Comparison of ENCODE assay signal across 1 cellular context in genomic region chr5:146890073-146890472, GRCh38.
TF ChIP-seq lines count a peak whose summit lies in the region.

No MANE protein-coding gene starts in this region.

TF ChIP-seq in GM23338, 12 proteins besides CTCF, POLR2A, EP300 and RAD21 (continued from another document):
- TF ChIP-seq, protein P1, sequence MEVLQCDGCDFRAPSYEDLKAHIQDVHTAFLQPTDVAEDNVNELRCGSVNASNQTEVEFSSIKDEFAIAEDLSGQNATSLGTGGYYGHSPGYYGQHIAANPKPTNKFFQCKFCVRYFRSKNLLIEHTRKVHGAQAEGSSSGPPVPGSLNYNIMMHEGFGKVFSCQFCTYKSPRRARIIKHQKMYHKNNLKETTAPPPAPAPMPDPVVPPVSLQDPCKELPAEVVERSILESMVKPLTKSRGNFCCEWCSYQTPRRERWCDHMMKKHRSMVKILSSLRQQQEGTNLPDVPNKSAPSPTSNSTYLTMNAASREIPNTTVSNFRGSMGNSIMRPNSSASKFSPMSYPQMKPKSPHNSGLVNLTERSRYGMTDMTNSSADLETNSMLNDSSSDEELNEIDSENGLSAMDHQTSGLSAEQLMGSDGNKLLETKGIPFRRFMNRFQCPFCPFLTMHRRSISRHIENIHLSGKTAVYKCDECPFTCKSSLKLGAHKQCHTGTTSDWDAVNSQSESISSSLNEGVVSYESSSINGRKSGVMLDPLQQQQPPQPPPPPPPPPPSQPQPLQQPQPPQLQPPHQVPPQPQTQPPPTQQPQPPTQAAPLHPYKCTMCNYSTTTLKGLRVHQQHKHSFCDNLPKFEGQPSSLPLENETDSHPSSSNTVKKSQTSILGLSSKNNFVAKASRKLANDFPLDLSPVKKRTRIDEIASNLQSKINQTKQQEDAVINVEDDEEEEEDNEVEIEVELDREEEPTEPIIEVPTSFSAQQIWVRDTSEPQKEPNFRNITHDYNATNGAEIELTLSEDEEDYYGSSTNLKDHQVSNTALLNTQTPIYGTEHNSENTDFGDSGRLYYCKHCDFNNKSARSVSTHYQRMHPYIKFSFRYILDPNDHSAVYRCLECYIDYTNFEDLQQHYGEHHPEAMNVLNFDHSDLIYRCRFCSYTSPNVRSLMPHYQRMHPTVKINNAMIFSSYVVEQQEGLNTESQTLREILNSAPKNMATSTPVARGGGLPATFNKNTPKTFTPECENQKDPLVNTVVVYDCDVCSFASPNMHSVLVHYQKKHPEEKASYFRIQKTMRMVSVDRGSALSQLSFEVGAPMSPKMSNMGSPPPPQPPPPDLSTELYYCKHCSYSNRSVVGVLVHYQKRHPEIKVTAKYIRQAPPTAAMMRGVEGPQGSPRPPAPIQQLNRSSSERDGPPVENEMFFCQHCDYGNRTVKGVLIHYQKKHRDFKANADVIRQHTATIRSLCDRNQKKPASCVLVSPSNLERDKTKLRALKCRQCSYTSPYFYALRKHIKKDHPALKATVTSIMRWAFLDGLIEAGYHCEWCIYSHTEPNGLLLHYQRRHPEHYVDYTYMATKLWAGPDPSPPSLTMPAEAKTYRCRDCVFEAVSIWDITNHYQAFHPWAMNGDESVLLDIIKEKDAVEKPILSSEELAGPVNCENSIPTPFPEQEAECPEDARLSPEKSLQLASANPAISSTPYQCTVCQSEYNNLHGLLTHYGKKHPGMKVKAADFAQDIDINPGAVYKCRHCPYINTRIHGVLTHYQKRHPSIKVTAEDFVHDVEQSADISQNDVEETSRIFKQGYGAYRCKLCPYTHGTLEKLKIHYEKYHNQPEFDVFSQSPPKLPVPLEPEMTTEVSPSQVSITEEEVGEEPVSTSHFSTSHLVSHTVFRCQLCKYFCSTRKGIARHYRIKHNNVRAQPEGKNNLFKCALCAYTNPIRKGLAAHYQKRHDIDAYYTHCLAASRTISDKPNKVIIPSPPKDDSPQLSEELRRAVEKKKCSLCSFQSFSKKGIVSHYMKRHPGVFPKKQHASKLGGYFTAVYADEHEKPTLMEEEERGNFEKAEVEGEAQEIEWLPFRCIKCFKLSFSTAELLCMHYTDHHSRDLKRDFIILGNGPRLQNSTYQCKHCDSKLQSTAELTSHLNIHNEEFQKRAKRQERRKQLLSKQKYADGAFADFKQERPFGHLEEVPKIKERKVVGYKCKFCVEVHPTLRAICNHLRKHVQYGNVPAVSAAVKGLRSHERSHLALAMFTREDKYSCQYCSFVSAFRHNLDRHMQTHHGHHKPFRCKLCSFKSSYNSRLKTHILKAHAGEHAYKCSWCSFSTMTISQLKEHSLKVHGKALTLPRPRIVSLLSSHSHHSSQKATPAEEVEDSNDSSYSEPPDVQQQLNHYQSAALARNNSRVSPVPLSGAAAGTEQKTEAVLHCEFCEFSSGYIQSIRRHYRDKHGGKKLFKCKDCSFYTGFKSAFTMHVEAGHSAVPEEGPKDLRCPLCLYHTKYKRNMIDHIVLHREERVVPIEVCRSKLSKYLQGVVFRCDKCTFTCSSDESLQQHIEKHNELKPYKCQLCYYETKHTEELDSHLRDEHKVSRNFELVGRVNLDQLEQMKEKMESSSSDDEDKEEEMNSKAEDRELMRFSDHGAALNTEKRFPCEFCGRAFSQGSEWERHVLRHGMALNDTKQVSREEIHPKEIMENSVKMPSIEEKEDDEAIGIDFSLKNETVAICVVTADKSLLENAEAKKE (CRISPR knock-in tag; IDR thresholded peaks at IDR 0.05), result no peak
- TF ChIP-seq EZH2phosphoT487 (IDR thresholded peaks at IDR 0.05; ENCODE audit: unreplicated experiment) (no peak), ZNF114 (CRISPR knock-in tag; IDR thresholded peaks at IDR 0.05) (no peak), NANOG (IDR thresholded peaks at IDR 0.05; ENCODE audit: borderline replicate concordance) (no peak)
- TF ChIP-seq, protein P2, sequence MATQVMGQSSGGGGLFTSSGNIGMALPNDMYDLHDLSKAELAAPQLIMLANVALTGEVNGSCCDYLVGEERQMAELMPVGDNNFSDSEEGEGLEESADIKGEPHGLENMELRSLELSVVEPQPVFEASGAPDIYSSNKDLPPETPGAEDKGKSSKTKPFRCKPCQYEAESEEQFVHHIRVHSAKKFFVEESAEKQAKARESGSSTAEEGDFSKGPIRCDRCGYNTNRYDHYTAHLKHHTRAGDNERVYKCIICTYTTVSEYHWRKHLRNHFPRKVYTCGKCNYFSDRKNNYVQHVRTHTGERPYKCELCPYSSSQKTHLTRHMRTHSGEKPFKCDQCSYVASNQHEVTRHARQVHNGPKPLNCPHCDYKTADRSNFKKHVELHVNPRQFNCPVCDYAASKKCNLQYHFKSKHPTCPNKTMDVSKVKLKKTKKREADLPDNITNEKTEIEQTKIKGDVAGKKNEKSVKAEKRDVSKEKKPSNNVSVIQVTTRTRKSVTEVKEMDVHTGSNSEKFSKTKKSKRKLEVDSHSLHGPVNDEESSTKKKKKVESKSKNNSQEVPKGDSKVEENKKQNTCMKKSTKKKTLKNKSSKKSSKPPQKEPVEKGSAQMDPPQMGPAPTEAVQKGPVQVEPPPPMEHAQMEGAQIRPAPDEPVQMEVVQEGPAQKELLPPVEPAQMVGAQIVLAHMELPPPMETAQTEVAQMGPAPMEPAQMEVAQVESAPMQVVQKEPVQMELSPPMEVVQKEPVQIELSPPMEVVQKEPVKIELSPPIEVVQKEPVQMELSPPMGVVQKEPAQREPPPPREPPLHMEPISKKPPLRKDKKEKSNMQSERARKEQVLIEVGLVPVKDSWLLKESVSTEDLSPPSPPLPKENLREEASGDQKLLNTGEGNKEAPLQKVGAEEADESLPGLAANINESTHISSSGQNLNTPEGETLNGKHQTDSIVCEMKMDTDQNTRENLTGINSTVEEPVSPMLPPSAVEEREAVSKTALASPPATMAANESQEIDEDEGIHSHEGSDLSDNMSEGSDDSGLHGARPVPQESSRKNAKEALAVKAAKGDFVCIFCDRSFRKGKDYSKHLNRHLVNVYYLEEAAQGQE (IDR thresholded peaks at IDR 0.05; ENCODE audit: unreplicated experiment), result no peak
